Comparison of ENCODE assay signal across 38 cellular contexts in genomic region chr17:35909408-35909807, GRCh38. TPM values are rescaled to one million over a fixed set of nuclear protein-coding genes. Genes with fewer than 3 reads are reported as not detected.
"Had no signal": no experiment of that assay in that cellular context is flagged by ENCODE, and none has a peak within 500 bp of the region (broad histone marks: within the 10 kb centered on the region; RNA-seq: fewer than 3 reads in every experiment).

No MANE protein-coding gene starts in this region.

- H3K27ac ChIP-seq: KMS-11 had no signal

- H3K36me3 ChIP-seq: MG63 had no signal

- H3K9me3 ChIP-seq: MG63 had no signal

- DNase-seq: Karpas-422, Kasumi-1, MG63, MV-4-11, NCI-H1048, NCI-H1092, NCI-H1092 treated with DMSO at 0.1 percent for 48 hours, NCI-H1105, NCI-H1105 treated with DMSO at 0.1 percent for 48 hours, NCI-H1417, NCI-H1417 treated with DMSO at 0.1 percent for 48 hours, NCI-H1436, NCI-H1436 treated with DMSO at 0.1 percent for 48 hours, NCI-H146, NCI-H1694, NCI-H1694 treated with DMSO at 0.1 percent for 48 hours, NCI-H187, NCI-H187 treated with DMSO at 0.1 percent for 48 hours, NCI-H1930, NCI-H2029, NCI-H2029 treated with DMSO at 0.1 percent for 48 hours, NCI-H2081 treated with DMSO at 0.1 percent for 48 hours, NCI-H2107, NCI-H2171, NCI-H2171 treated with DMSO at 0.1 percent for 48 hours, NCI-H2227 treated with DMSO at 0.1 percent for 48 hours, NCI-H226, NCI-H345, NCI-H446, NCI-H446 treated with DMSO at 0.1 percent for 48 hours, NCI-H510A, NCI-H510A treated with DMSO at 0.1 percent for 48 hours, NCI-H524 had no signal

- H3K27me3 ChIP-seq: MG63 had no signal

- H3K9ac ChIP-seq: KMS-11 had no signal

- H3K4me3 ChIP-seq: MG63 had no signal

- H3K4me2 ChIP-seq: KMS-11 had no signal

RNA-seq across cellular contexts. Expression of gene CCL5, which starts 29.2 kb away (rescaled TPM):
- total RNA-seq: MCF 10A, NCI-H460 had no signal

RNA-seq across cellular contexts. Expression of gene LYZL6, which starts 34.1 kb away (rescaled TPM):
- total RNA-seq: LHCN-M2, M059J, MCF 10A, NCI-H460 had no signal

RNA-seq across cellular contexts. Expression of gene HEATR9, which starts 40.7 kb away (rescaled TPM):
- total RNA-seq: LHCN-M2, M059J, MCF 10A, NCI-H460 had no signal
